In genomic region chr2:190791347-190791982, GRCh38 we compare ENCODE assay signal across 8 cellular contexts.
A peak's percentile ranks its signal among the peaks of the same experiment; 100 is the strongest.
DNase-seq lines count a peak whose midpoint lies in the region; ATAC-seq and TF ChIP-seq lines count a peak whose summit lies in the region.

No MANE protein-coding gene starts in this region.

- H3K27ac ChIP-seq in epithelial cell of prostate (no peak overlapping the region), osteoblast (ENCODE audit: low read depth, low read length) (peak overlapping the region; percentile 15), ascending aorta (no peak overlapping the region), transverse colon (no peak overlapping the region)

- H4K20me1 ChIP-seq in osteoblast (ENCODE audit: insufficient read depth, low read length): no peaks in the 10 kb centered on the region

- TF ChIP-seq CTCF in osteoblast (IDR thresholded peaks at IDR 0.05; ENCODE audit: extremely low read depth, low read depth, low read length): no peak
- TF ChIP-seq CTCF in ascending aorta (IDR thresholded peaks at IDR 0.05): no peak
- no peak for TF ChIP-seq CTCF in transverse colon (IDR thresholded peaks at IDR 0.05)

- H3K79me2 ChIP-seq in osteoblast (ENCODE audit: insufficient read depth, low read length): no peaks in the 10 kb centered on the region

- intact Hi-C loops in ascending aorta (cut with DNase I): no loop called here
- intact Hi-C loops in transverse colon (cut with DNase I; ENCODE audit: low total_unique reads): no loop called here

- peak overlapping the region; percentile 77 for H3K4me2 ChIP-seq in osteoblast (ENCODE audit: insufficient read depth, low read length)

- H3K9me3 ChIP-seq in osteoblast (ENCODE audit: low read depth, low read length) (no peaks in the 10 kb centered on the region), ascending aorta (no peaks in the 10 kb centered on the region), transverse colon (no peaks in the 10 kb centered on the region)

- H3K4me3 ChIP-seq in H7 (ENCODE audit: insufficient read depth, low read depth, low read length): no peak overlapping the region
- peak overlapping the region; percentile 46 for H3K4me3 ChIP-seq in osteoblast (ENCODE audit: insufficient read depth, low read length)
- H3K4me3 ChIP-seq in ascending aorta: no peak overlapping the region
- no peak overlapping the region for H3K4me3 ChIP-seq in transverse colon

- TF ChIP-seq EP300 in transverse colon (IDR thresholded peaks at IDR 0.05; ENCODE audit: low read depth): no peak

- H3K36me3 ChIP-seq in H7 (replicated peaks; ENCODE audit: control insufficient read depth, insufficient read depth, low read length) (no peaks in the 10 kb centered on the region), osteoblast (ENCODE audit: insufficient read depth, low read length) (no peaks in the 10 kb centered on the region), ascending aorta (no peaks in the 10 kb centered on the region), transverse colon (no peaks in the 10 kb centered on the region)

- no peaks in the 10 kb centered on the region for H3K27me3 ChIP-seq in H7 (ENCODE audit: control insufficient read depth, insufficient read depth, low read length)
- H3K27me3 ChIP-seq in osteoblast (ENCODE audit: insufficient read depth, low read length): no peaks in the 10 kb centered on the region
- no peaks in the 10 kb centered on the region for H3K27me3 ChIP-seq in ascending aorta
- H3K27me3 ChIP-seq in transverse colon: no peaks in the 10 kb centered on the region

- ATAC-seq in HG03108 (IDR thresholded peaks at IDR 0.05; ENCODE audit: unreplicated experiment): no peak

- peak overlapping the region; percentile 57 for H2AFZ ChIP-seq in osteoblast (ENCODE audit: low read length)

- in situ Hi-C loops in transverse colon (cut with MboI; ENCODE audit: low pct_ligation_motif_present in 1 of 4, low pct_unique_long_range_greater_than_20kb in 1 of 4, low sequenced_read_pairs in 3 of 4): loop anchor here in 1 of 4 donors (25.0 kb wide), 1 partner anchor 371 kb away; the partner anchor contains the start of gene STAT4

- H3K4me1 ChIP-seq in osteoblast (ENCODE audit: insufficient read depth, low read length) (peaks cover 20% of the 10 kb centered on the region), ascending aorta (peaks cover 0 to 8% of the 10 kb centered on the region in 2 donors), transverse colon (peaks cover 0 to 12% (median 6%) of the 10 kb centered on the region in 4 donors)

- TF ChIP-seq POLR2A in transverse colon (IDR thresholded peaks at IDR 0.05): no peak

- DNase-seq in H7: peak; percentile 26
- DNase-seq in SW480 (ENCODE audit: low spot score): peak; percentile 65
- DNase-seq in epithelial cell of prostate (ENCODE audit: low read depth, low spot score): peak; percentile 48
- DNase-seq in osteoblast (ENCODE audit: insufficient read length, low spot score, missing footprints): peak; percentile 81
- DNase-seq in central memory CD4-positive, alpha-beta T cell: no peak
- no peak for DNase-seq in ascending aorta (ENCODE audit: low spot score in 2 of 2)
- DNase-seq in transverse colon: no peak

- 50 to 70% methylated on average over 7 of the region's 7 CpGs for WGBS in transverse colon (ENCODE audit: low coverage in 1 of 2), 2 donors

Comparison
In these comparisons a context has a peak if more than half of its experiments do, and no peak if none do; other contexts are left out.
1. DNase-seq: peak in H7 (single experiment), SW480 (single experiment), epithelial cell of prostate (single experiment) and osteoblast (single experiment); none in central memory CD4-positive, alpha-beta T cell (single experiment), ascending aorta (0 of 2) and transverse colon (single experiment).